9 cellular contexts compared by ENCODE assay signal in the genomic region with DNA sequence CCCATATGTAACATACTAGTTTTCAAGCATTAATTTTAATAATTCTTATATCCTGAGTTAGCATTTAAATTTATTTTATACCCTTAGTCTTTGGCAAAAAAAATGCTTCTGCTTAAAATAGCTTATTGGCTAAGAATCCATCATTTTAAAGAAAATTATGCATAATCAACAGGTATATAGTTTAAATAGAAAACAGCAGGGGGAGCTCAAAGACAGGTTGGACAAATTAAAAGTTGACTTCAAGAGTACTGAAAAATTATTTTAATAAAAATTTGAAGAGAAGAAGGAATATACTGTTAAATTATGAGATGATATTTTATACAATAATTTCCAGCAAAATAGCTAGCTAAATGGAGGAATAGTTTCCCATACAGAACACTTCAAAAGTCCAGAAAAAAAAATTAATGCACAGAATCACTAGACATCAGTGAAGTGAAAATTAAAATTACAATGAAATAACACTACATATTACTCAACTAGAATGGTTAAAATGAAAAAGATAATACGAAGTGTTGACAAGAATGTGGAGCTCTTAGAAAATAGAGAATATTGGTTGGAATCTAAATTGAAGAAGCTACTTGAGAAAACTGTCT.
A peak's percentile ranks its signal among the peaks of the same experiment; 100 is the strongest.
DNase-seq lines count a peak whose midpoint lies in the region; ATAC-seq and TF ChIP-seq lines count a peak whose summit lies in the region.
"Had no signal": no experiment of that assay in that cellular context is flagged by ENCODE, and none has a peak within 500 bp of the region (broad histone marks: within the 10 kb centered on the region; RNA-seq: fewer than 3 reads in every experiment).

No MANE protein-coding gene starts in this region.

- peaks cover 35% of the 10 kb centered on the region for H3K4me1 Mint-ChIP-seq in mesothelial cell of epicardium
- peaks cover 5% of the 10 kb centered on the region for H3K4me1 Mint-ChIP-seq in activated T-cell treated with anti-CD3 and anti-CD28 coated beads, Interleukin-2, amount 50 U/mL, for 72 hours (ENCODE audit: low read depth)

- no peak overlapping the region for H3K4me3 Mint-ChIP-seq in mesothelial cell of epicardium
- H3K4me3 Mint-ChIP-seq in activated T-cell treated with anti-CD3 and anti-CD28 coated beads, Interleukin-2, amount 50 U/mL, for 72 hours = no peak overlapping the region
- H3K4me3 Mint-ChIP-seq: T-helper 1 cell treated with Interleukin-12 subunit alpha and Interleukin-12 subunit beta and Interleukin-4 antibody, amounts not matched to agents 30 μg/mL and 1 μg/mL, for 36 hours had no signal

- H4K20me1 ChIP-seq in DND-41 (ENCODE audit: insufficient read depth, low read length) = no peaks in the 10 kb centered on the region

- H3K9me3 ChIP-seq in DND-41 (ENCODE audit: insufficient read depth, low read length, severe bottlenecking) (no peaks in the 10 kb centered on the region), body of pancreas (no peaks in the 10 kb centered on the region)

- intact Hi-C loops in body of pancreas (cut with DNase I) = loop anchor here (10.0 kb wide), 1 partner anchor 288 kb away; no protein-coding TSS in a partner anchor

- TF ChIP-seq POLR2A in body of pancreas (IDR thresholded peaks at IDR 0.05) = no peak

- H3K36me3 ChIP-seq in DND-41 (ENCODE audit: insufficient read depth, low read length) = no peaks in the 10 kb centered on the region
- no peaks in the 10 kb centered on the region for H3K36me3 ChIP-seq in body of pancreas (replicated peaks in 1 of 2; ENCODE audit: insufficient read depth in 1 of 2, low read depth in 2 of 2)

- no peak overlapping the region for H2AFZ ChIP-seq in DND-41 (ENCODE audit: low read depth, low read length)

- H3K4me1 ChIP-seq in DND-41 (ENCODE audit: insufficient read depth, low read length) (no peaks in the 10 kb centered on the region), body of pancreas (no peaks in the 10 kb centered on the region)

- no peak for ATAC-seq in DND-41 (ENCODE audit: insufficient read depth, low read depth)
- no peak for ATAC-seq in body of pancreas
- ATAC-seq in activated T-cell treated with anti-CD3 and anti-CD28 coated beads, Interleukin-2, amount 50 U/mL, for 72 hours (replicated peaks in 1 of 2) = no peak
- ATAC-seq in HG03025 (IDR thresholded peaks at IDR 0.05; ENCODE audit: low FRiP score, unreplicated experiment) = no peak

- H3K27me3 ChIP-seq in DND-41 (ENCODE audit: insufficient read depth, low read length, poor library complexity) = no peaks in the 10 kb centered on the region
- H3K27me3 ChIP-seq in body of pancreas = no peaks in the 10 kb centered on the region

- DNase-seq in DND-41 = no peak
- peak; percentile 47 for DNase-seq in NCI-H1417 treated with DMSO at 0.1 percent for 48 hours (lab: John Stamatoyannopoulos, UW)
- DNase-seq in body of pancreas = no peak
- DNase-seq in mesothelial cell of epicardium (ENCODE audit: low spot score in 2 of 2, unreplicated experiment in 2 of 2) = no peak
- no peak for DNase-seq in activated T-cell treated with anti-CD3 and anti-CD28 coated beads, Interleukin-2, amount 50 U/mL, for 72 hours
- DNase-seq in GM03348 (ENCODE audit: low spot score) = no peak
- no peak for DNase-seq in NCI-H187 treated with DMSO at 0.1 percent for 48 hours (lab: John Stamatoyannopoulos, UW)

- no peak overlapping the region for H3K9ac ChIP-seq in DND-41 (ENCODE audit: low read depth, low read length)

- no peaks in the 10 kb centered on the region for H3K9me3 Mint-ChIP-seq in mesothelial cell of epicardium
- no peaks in the 10 kb centered on the region for H3K9me3 Mint-ChIP-seq in activated T-cell treated with anti-CD3 and anti-CD28 coated beads, Interleukin-2, amount 50 U/mL, for 72 hours
- H3K9me3 Mint-ChIP-seq: T-helper 1 cell treated with Interleukin-12 subunit alpha and Interleukin-12 subunit beta and Interleukin-4 antibody, amounts not matched to agents 30 μg/mL and 1 μg/mL, for 36 hours had no signal

- H3K27me3 Mint-ChIP-seq in mesothelial cell of epicardium (ENCODE audit: low read depth) = no peaks in the 10 kb centered on the region
- H3K27me3 Mint-ChIP-seq in activated T-cell treated with anti-CD3 and anti-CD28 coated beads, Interleukin-2, amount 50 U/mL, for 72 hours (ENCODE audit: low read depth) = peaks cover 5% of the 10 kb centered on the region

- no peak overlapping the region for H3K27ac Mint-ChIP-seq in mesothelial cell of epicardium
- no peak overlapping the region for H3K27ac Mint-ChIP-seq in activated T-cell treated with anti-CD3 and anti-CD28 coated beads, Interleukin-2, amount 50 U/mL, for 72 hours
- H3K27ac Mint-ChIP-seq: T-helper 1 cell treated with Interleukin-12 subunit alpha and Interleukin-12 subunit beta and Interleukin-4 antibody, amounts not matched to agents 30 μg/mL and 1 μg/mL, for 36 hours had no signal

- no peak overlapping the region for H3K4me2 ChIP-seq in DND-41 (ENCODE audit: insufficient read depth, low read length)

- H3K36me3 Mint-ChIP-seq in mesothelial cell of epicardium = no peaks in the 10 kb centered on the region
- H3K36me3 Mint-ChIP-seq in activated T-cell treated with anti-CD3 and anti-CD28 coated beads, Interleukin-2, amount 50 U/mL, for 72 hours (ENCODE audit: insufficient read depth in 2 of 2) = no peaks in the 10 kb centered on the region

- H3K27ac ChIP-seq in DND-41 (ENCODE audit: low read length) (no peak overlapping the region), body of pancreas (no peak overlapping the region)

- H3K79me2 ChIP-seq in DND-41 (ENCODE audit: insufficient read depth, low read length) = no peaks in the 10 kb centered on the region

- WGBS in body of pancreas, 2 donors = 16 to 28% methylated on average over 1 of the region's 1 CpG

- TF ChIP-seq CTCF in DND-41 (IDR thresholded peaks at IDR 0.05; ENCODE audit: borderline replicate concordance, extremely low read depth, low read length, poor library complexity, severe bottlenecking) (peak; percentile 20), body of pancreas (IDR thresholded peaks at IDR 0.05) (peak; percentile 17 to 79 (median 71)), mesothelial cell of epicardium (IDR thresholded peaks at IDR 0.05; ENCODE audit: unreplicated experiment) (peak; percentile 32)

- H3K4me3 ChIP-seq in DND-41 (ENCODE audit: low read depth in 1 of 2, low read length in 2 of 2) = no peak overlapping the region
- H3K4me3 ChIP-seq in body of pancreas = no peak overlapping the region

Comparison
In these comparisons a context has a peak if more than half of its experiments do, and no peak if none do; other contexts are left out.
1. CTCF ChIP-seq: peak in every context shown above with its lines; median percentile 71 in body of pancreas; 32 in mesothelial cell of epicardium; 20 in DND-41.